3 cellular contexts compared by ENCODE assay signal in genomic region chr5:12114075-12114474, GRCh38.
"Had no signal": no experiment of that assay in that cellular context is flagged by ENCODE, and none has a peak within 500 bp of the region (broad histone marks: within the 10 kb centered on the region; RNA-seq: fewer than 3 reads in every experiment).

No MANE protein-coding gene starts in this region.

- DNase-seq: GDM1, GF-D8 had no signal

- H3K4me3 ChIP-seq: GM12878 had no signal
